27 cellular contexts compared by ENCODE assay signal in the genomic region with DNA sequence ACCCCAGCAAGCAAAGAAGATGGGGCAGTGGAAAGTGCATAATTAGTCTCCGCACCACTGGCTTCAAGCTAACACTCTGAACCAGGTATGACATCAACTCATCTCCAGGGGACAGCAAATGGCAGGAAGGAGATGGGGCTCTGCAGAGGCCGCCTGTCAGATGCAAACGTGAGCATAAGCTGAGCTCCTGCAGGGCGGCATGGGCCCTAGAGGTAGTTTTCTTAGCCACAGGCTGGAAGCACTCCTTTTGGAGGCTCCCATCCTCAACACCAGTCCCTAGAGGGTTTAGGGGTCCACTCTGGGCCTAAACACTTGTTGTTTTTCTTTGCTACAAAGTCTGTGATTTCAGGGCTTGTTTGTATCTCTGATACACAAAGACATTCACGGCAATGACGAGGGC.
DNase-seq lines count a peak whose midpoint lies in the region; ATAC-seq, FAIRE-seq and TF ChIP-seq lines count a peak whose summit lies in the region.
"Had no signal": no experiment of that assay in that cellular context is flagged by ENCODE, and none has a peak within 500 bp of the region (broad histone marks: within the 10 kb centered on the region; RNA-seq: fewer than 3 reads in every experiment).

No MANE protein-coding gene starts in this region.

- H3K14ac ChIP-seq in H1 (ENCODE audit: insufficient read length) (no peak overlapping the region), neuronal stem cell (ENCODE audit: low read length) (no peak overlapping the region)

- CTCF ChIA-PET in H1 (lab: Charles Lee; ENCODE audit: partially characterized antibody), result interaction anchor here (1.6 to 2.1 kb wide), 2 partner anchors 11 to 23 kb away, joined by 5 read pairs; no protein-coding TSS in a partner anchor

- H4K20me1 ChIP-seq in GM23338 (replicated peaks; ENCODE audit: insufficient read depth) (no peaks in the 10 kb centered on the region), H1 (replicated peaks in 1 of 2; ENCODE audit: control insufficient read depth in 1 of 2, insufficient read depth in 2 of 2, low read length in 2 of 2) (no peaks in the 10 kb centered on the region)
- H4K20me1 ChIP-seq: BLaER1 treated with 17β-estradiol and CSF1 and Interleukin-3, amounts not matched to agents 10 nM and 100 nM had no signal

- H3K36me3 ChIP-seq in GM23338 (ENCODE audit: insufficient read depth), result no peaks in the 10 kb centered on the region; the same call in 1 of the 2 replicates
- H3K36me3 ChIP-seq in H1 (ENCODE audit: control insufficient read depth in 2 of 4, insufficient read depth in 4 of 4, low read length in 3 of 4), result no peaks in the 10 kb centered on the region
- H3K36me3 ChIP-seq in neuronal stem cell (replicated peaks in 1 of 2; ENCODE audit: control insufficient read depth in 2 of 2, insufficient read depth in 2 of 2, low read length in 2 of 2), result no peaks in the 10 kb centered on the region
- no peaks in the 10 kb centered on the region for H3K36me3 ChIP-seq in stomach
- H3K36me3 ChIP-seq: BE2C; BLaER1 treated with 17β-estradiol and CSF1 and Interleukin-3, amounts not matched to agents 10 nM and 100 nM; HAP-1 had no signal

- H3K4me1 Mint-ChIP-seq in GM23338, result peaks cover 10% of the 10 kb centered on the region
- H3K4me1 Mint-ChIP-seq: CD14-positive monocyte; CD8-positive, alpha-beta memory T cell had no signal

- no peak overlapping the region for H3K9ac ChIP-seq in H1 (replicated peaks in 1 of 4; ENCODE audit: extremely low read depth in 1 of 4, low read depth in 3 of 4, low read length in 3 of 4)
- no peak overlapping the region for H3K9ac ChIP-seq in neuronal stem cell (ENCODE audit: low read depth, low read length, poor library complexity)
- H3K9ac ChIP-seq: BLaER1 treated with 17β-estradiol and CSF1 and Interleukin-3, amounts not matched to agents 10 nM and 100 nM; GM23248 had no signal

- H3K4me3 ChIP-seq in GM23338 (no peak overlapping the region), H1 (ENCODE audit: extremely low read depth in 1 of 4, insufficient read depth in 2 of 4, low read depth in 3 of 4, low read length in 4 of 4) (no peak overlapping the region), neuronal stem cell (ENCODE audit: low read length in 2 of 2) (no peak overlapping the region), stomach (no peak overlapping the region)
- H3K4me3 ChIP-seq: A549; BLaER1 treated with 17β-estradiol and CSF1 and Interleukin-3, amounts not matched to agents 10 nM and 100 nM; GM23248; HAP-1 had no signal

- no peak overlapping the region for H2BK20ac ChIP-seq in H1 (ENCODE audit: low read length)

- H4K5ac ChIP-seq in H1 (ENCODE audit: insufficient read length, low read depth, low read length), result no peak overlapping the region

- H3K4me1 ChIP-seq in GM23338 (ENCODE audit: insufficient read depth), result no peaks in the 10 kb centered on the region
- no peaks in the 10 kb centered on the region; a peak in 1 of 7 replicates for H3K4me1 ChIP-seq in H1 (replicated peaks in 1 of 4; ENCODE audit: control insufficient read depth in 3 of 4, insufficient read depth in 4 of 4, low read length in 3 of 4)
- no peaks in the 10 kb centered on the region for H3K4me1 ChIP-seq in neuronal stem cell (ENCODE audit: control insufficient read depth in 2 of 2, insufficient read depth in 1 of 2, low read depth in 1 of 2, low read length in 2 of 2)
- H3K4me1 ChIP-seq in stomach, result no peaks in the 10 kb centered on the region
- H3K4me1 ChIP-seq: A549; BE2C; BLaER1 treated with 17β-estradiol and CSF1 and Interleukin-3, amounts not matched to agents 10 nM and 100 nM; HAP-1 had no signal

- no peaks in the 10 kb centered on the region for H3K9me2 ChIP-seq in GM23338 (ENCODE audit: insufficient read depth)

- H2BK120ac ChIP-seq in H1 (replicated peaks; ENCODE audit: low read depth, low read length) (no peak overlapping the region), neuronal stem cell (ENCODE audit: low read depth, low read length) (no peak overlapping the region)

- H4K91ac ChIP-seq in H1 (replicated peaks; ENCODE audit: insufficient read length, low read length) (no peak overlapping the region), neuronal stem cell (ENCODE audit: low read depth, low read length, poor library complexity) (no peak overlapping the region)

- POLR2A ChIA-PET in H1 (lab: Charles Lee; ENCODE audit: partially characterized antibody), result no interaction called here

- no peak for DNase-seq in GM23338 (ENCODE audit: low spot score)
- no peak for DNase-seq in H1 (ENCODE audit: low read depth in 1 of 2, low spot score in 2 of 2)
- DNase-seq in islet precursor cell, result peak; percentile 46
- no peak for DNase-seq in neuronal stem cell (ENCODE audit: low spot score)
- no peak for DNase-seq in stimulated activated naive CD4-positive, alpha-beta T cell treated with Interleukin-2 at 50 U/mL for 16 hours (lab: John Stamatoyannopoulos, UW)
- no peak for DNase-seq in NCI-H524 treated with DMSO at 0.1 percent for 48 hours (lab: John Stamatoyannopoulos, UW)
- DNase-seq in stomach, result no peak
- DNase-seq: 8988T; ACHN; AML-193; BE2C; CD4-positive, alpha-beta T cell; CD8-positive, alpha-beta memory T cell; DMS53; DMS79 treated with DMSO at 0.1 percent for 48 hours; GF-D8; GM23248; HFFc6 had no signal

- H3K4me2 ChIP-seq in GM23338, result no peak overlapping the region
- H3K4me2 ChIP-seq in H1 (ENCODE audit: insufficient read depth in 1 of 2, low read depth in 2 of 2, low read length in 2 of 2), result no peak overlapping the region
- H3K4me2 ChIP-seq in neuronal stem cell (ENCODE audit: insufficient read depth, low read length, poor library complexity, severe bottlenecking), result no peak overlapping the region
- H3K4me2 ChIP-seq: A549; BLaER1 treated with 17β-estradiol and CSF1 and Interleukin-3, amounts not matched to agents 10 nM and 100 nM had no signal

- H3K4ac ChIP-seq in H1 (replicated peaks; ENCODE audit: insufficient read length, low read depth, low read length), result no peak overlapping the region
- no peak overlapping the region for H3K4ac ChIP-seq in neuronal stem cell (ENCODE audit: low read length)

- peaks cover 2% of the 10 kb centered on the region; the same call in 1 of the 2 replicates for H3K23me2 ChIP-seq in H1 (ENCODE audit: low read depth, low read length)

- H3K9me3 ChIP-seq in H1 (ENCODE audit: insufficient read depth in 2 of 2, low read depth in 1 of 2, low read length in 1 of 2), result peaks cover 0 to 3% of the 10 kb centered on the region in 2 experiments; a peak in 2 of 4 replicates
- no peaks in the 10 kb centered on the region for H3K9me3 ChIP-seq in neuronal stem cell (replicated peaks in 1 of 2; ENCODE audit: control insufficient read depth in 2 of 2, insufficient read depth in 1 of 2, low read depth in 1 of 2, low read length in 2 of 2)
- peaks cover 0 to 12% (median 7%) of the 10 kb centered on the region in 4 donors for H3K9me3 ChIP-seq in stomach
- H3K9me3 ChIP-seq: BE2C; BLaER1 treated with 17β-estradiol and CSF1 and Interleukin-3, amounts not matched to agents 10 nM and 100 nM; HAP-1 had no signal

- no peak overlapping the region for H4K8ac ChIP-seq in H1 (ENCODE audit: extremely low read depth, insufficient read depth, low read length)
- H4K8ac ChIP-seq in neuronal stem cell (ENCODE audit: low read depth, low read length), result no peak overlapping the region

- H2BK12ac ChIP-seq in H1 (ENCODE audit: low read depth, low read length), result no peak overlapping the region
- H2BK12ac ChIP-seq in neuronal stem cell (ENCODE audit: low read length), result no peak overlapping the region

- no peak overlapping the region for H3K56ac ChIP-seq in H1 (replicated peaks; ENCODE audit: insufficient read length, low read depth, low read length)

- H3K27ac ChIP-seq in GM23338 (ENCODE audit: low read depth) (no peak overlapping the region), H1 (ENCODE audit: low read depth, low read length) (no peak overlapping the region), neuronal stem cell (replicated peaks; ENCODE audit: low read length) (no peak overlapping the region), stomach (no peak overlapping the region)
- H3K27ac ChIP-seq: A549; BLaER1 treated with 17β-estradiol and CSF1 and Interleukin-3, amounts not matched to agents 10 nM and 100 nM; GM23248 had no signal

- no peak overlapping the region for H3K27ac Mint-ChIP-seq in GM23338
- H3K27ac Mint-ChIP-seq: CD14-positive monocyte; CD4-positive, alpha-beta T cell; CD8-positive, alpha-beta memory T cell; HFFc6 had no signal

- H3K79me2 ChIP-seq in GM23338 (replicated peaks; ENCODE audit: insufficient read depth), result no peaks in the 10 kb centered on the region
- H3K79me2 ChIP-seq in H1 (ENCODE audit: control insufficient read depth in 1 of 2, insufficient read depth in 2 of 2, low read length in 2 of 2), result no peaks in the 10 kb centered on the region

- H3K18ac ChIP-seq in H1 (ENCODE audit: extremely low read depth, low read length), result no peak overlapping the region
- H3K18ac ChIP-seq in neuronal stem cell (ENCODE audit: low read length), result peak overlapping the region; percentile 30

- TF ChIP-seq POLR2A in H1 (IDR thresholded peaks at IDR 0.05; ENCODE audit: control extremely low read depth in 1 of 2, low read depth in 2 of 2, low read length in 2 of 2) (no peak), stomach (IDR thresholded peaks at IDR 0.05) (no peak)

- H2BK5ac ChIP-seq in H1 (ENCODE audit: low read depth, low read length) (no peak overlapping the region), neuronal stem cell (ENCODE audit: low read length) (no peak overlapping the region)

- H3K79me1 ChIP-seq in H1 (ENCODE audit: low read depth, low read length) (no peaks in the 10 kb centered on the region), neuronal stem cell (ENCODE audit: low read depth, low read length) (no peaks in the 10 kb centered on the region)

- no peak overlapping the region for H2BK15ac ChIP-seq in H1 (ENCODE audit: low read length)
- peak overlapping the region; percentile 23 for H2BK15ac ChIP-seq in neuronal stem cell (ENCODE audit: low read length)

- H3F3A ChIP-seq in GM23338 (replicated peaks; ENCODE audit: low read depth), result peaks cover 3% of the 10 kb centered on the region

- TF ChIP-seq EP300 in H1 (IDR thresholded peaks at IDR 0.05; ENCODE audit: borderline replicate concordance in 1 of 2, low read depth in 2 of 2, low read length in 2 of 2) (no peak), stomach (IDR thresholded peaks at IDR 0.05) (no peak)

- H3K27me3 ChIP-seq in GM23338 (ENCODE audit: insufficient read depth) (no peaks in the 10 kb centered on the region), H1 (replicated peaks in 1 of 4; ENCODE audit: control insufficient read depth in 3 of 4, extremely low read depth in 1 of 4, insufficient read depth in 3 of 4, low read length in 3 of 4) (no peaks in the 10 kb centered on the region; a peak in 1 of 7 replicates), neuronal stem cell (ENCODE audit: control insufficient read depth in 3 of 3, insufficient read depth in 3 of 3, low read depth in 1 of 3, low read length in 3 of 3) (no peaks in the 10 kb centered on the region), stomach (peaks cover 0 to 50% (median 9%) of the 10 kb centered on the region in 3 donors)
- H3K27me3 ChIP-seq: BE2C had no signal

- peaks cover 14% of the 10 kb centered on the region for H3K27me3 Mint-ChIP-seq in GM23338 (ENCODE audit: insufficient read depth, low read depth, poor library complexity)

- H3K4me3 Mint-ChIP-seq in GM23338, result no peak overlapping the region
- H3K4me3 Mint-ChIP-seq: CD14-positive monocyte; CD4-positive, alpha-beta T cell; CD8-positive, alpha-beta memory T cell; HFFc6 had no signal

- ATAC-seq in GM23338 (peak; percentile 61), HG03439 (IDR thresholded peaks at IDR 0.05; ENCODE audit: unreplicated experiment) (no peak)
- ATAC-seq: A549 had no signal

- no peak for TF ChIP-seq CTCF in GM23338 (conservative IDR thresholded peaks at IDR 0.05; ENCODE audit: low read depth in 2 of 2)
- no peak for TF ChIP-seq CTCF in H1 (IDR thresholded peaks at IDR 0.05; ENCODE audit: control extremely low read depth in 1 of 3, insufficient read depth in 1 of 3, low read depth in 1 of 3, low read length in 3 of 3)
- no peak for TF ChIP-seq CTCF in stomach (IDR thresholded peaks at IDR 0.05)

- intact Hi-C loops in stomach (cut with DNase I; ENCODE audit: low total_unique reads), result no loop called here

- 79% methylated on average over 6 of the region's 6 CpGs; no CpG with 5 or more reads in 1 of the 2 experiments for WGBS in H1 (ENCODE audit: extremely low coverage in 1 of 2, insufficient coverage in 1 of 2, insufficient read length in 1 of 2, insufficient replicate concordance in 2 of 2, low coverage in 1 of 2, low lambda C conversion rate in 2 of 2, missing lambda C conversion rate in 1 of 2), 2 experiments
- no CpG with 5 or more reads among the region's 6 CpGs for WGBS in neuronal stem cell (ENCODE audit: extremely low coverage in 2 of 2, insufficient read length in 2 of 2, insufficient replicate concordance in 1 of 2), 2 donors
- 63 to 80% (median 71%) methylated on average over 5 to 6 of the region's 6 CpGs for WGBS in stomach, 5 donors

- no peak overlapping the region for H2AK5ac ChIP-seq in H1 (ENCODE audit: low read depth, low read length)
- no peak overlapping the region for H2AK5ac ChIP-seq in neuronal stem cell (ENCODE audit: low read depth, low read length)

- H3K36me3 Mint-ChIP-seq in GM23338 (ENCODE audit: low read depth), result no peaks in the 10 kb centered on the region
- H3K36me3 Mint-ChIP-seq: CD14-positive monocyte; CD8-positive, alpha-beta memory T cell had no signal

- 0 out of 4 replicates have a peak, but pooled peaks of 1 of the 2 experiments have one; percentile 3 for TF ChIP-seq RAD21 in H1 (IDR thresholded peaks at IDR 0.05 in 1 of 2, conservative IDR thresholded peaks at IDR 0.05 in 1 of 2; ENCODE audit: low read depth in 2 of 2, low read length in 2 of 2)

- peaks cover 12% of the 10 kb centered on the region for H3K9me3 Mint-ChIP-seq in GM23338
- H3K9me3 Mint-ChIP-seq: CD4-positive, alpha-beta T cell had no signal

- H3K23ac ChIP-seq in H1 (ENCODE audit: insufficient read length), result no peak overlapping the region
- H3K23ac ChIP-seq in neuronal stem cell (ENCODE audit: low read depth, low read length, poor library complexity), result no peak overlapping the region

- no peak for FAIRE-seq in H1 (lab: Jason Lieb, UNC)
- FAIRE-seq: A549, D721Med, GM12891, GM18507, H54 had no signal

- H2AFZ ChIP-seq in GM23338, result peak overlapping the region; percentile 4; the same call in 1 of the 2 replicates
- H2AFZ ChIP-seq in H1 (ENCODE audit: low read length), result peak overlapping the region; percentile 44; the same call in 1 of the 2 replicates
- H2AFZ ChIP-seq in neuronal stem cell (ENCODE audit: low read length), result no peak overlapping the region
- H2AFZ ChIP-seq: GM23248 had no signal
